ENCODE assay signal across 11 cellular contexts in the genomic region with DNA sequence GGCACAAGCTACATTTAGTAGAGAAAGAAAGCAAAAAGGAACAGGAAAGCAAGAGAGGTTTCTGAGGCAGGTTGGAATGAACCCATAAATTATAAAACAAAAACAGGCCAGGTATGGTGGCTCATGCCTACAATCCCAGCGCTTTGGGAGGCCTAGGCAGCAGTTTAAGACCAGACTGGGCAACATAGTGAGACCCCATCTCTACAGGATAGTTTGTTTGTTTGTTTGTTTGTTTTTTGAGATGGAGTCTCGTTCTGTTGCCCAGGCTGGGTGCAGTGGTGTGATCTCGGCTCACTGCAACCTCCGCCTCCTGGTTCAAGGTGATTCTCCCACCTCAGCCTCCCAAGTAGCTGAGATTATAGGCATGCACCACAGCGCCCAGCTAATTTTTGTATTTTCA.
"Had no signal": no experiment of that assay in that cellular context is flagged by ENCODE, and none has a peak within 500 bp of the region (broad histone marks: within the 10 kb centered on the region; RNA-seq: fewer than 3 reads in every experiment).

No MANE protein-coding gene starts in this region.

- H3K4me2 ChIP-seq: GM23338 had no signal

- H3K4me3 ChIP-seq: GM23248, GM23338, HAP-1 had no signal

- H2AFZ ChIP-seq: GM23248, GM23338 had no signal

- H3K27ac ChIP-seq: GM23248 had no signal

- H3K9ac ChIP-seq: GM23248 had no signal

- FAIRE-seq: H1, H54 had no signal

- H3K9me3 Mint-ChIP-seq: GM23338, H9, HFFc6 had no signal

- H3K27ac Mint-ChIP-seq: GM23338, H9, HFFc6 had no signal

- H3K4me1 Mint-ChIP-seq: GM23338, H9 had no signal

- H3K4me3 Mint-ChIP-seq: GM23338, H9, HFFc6 had no signal

- H3K4me1 ChIP-seq: HAP-1 had no signal

- H3K9me3 ChIP-seq: HAP-1 had no signal

- ATAC-seq: GM23338, HCT116 had no signal

- DNase-seq: GM23248, GOT3, H7, H9, HCEC 1CT, HFFc6 had no signal

- H3K36me3 ChIP-seq: HAP-1 had no signal
